1 cellular context compared by ENCODE assay signal in genomic region chr5:181223729-181224389, GRCh38.
TF ChIP-seq lines count a peak whose summit lies in the region.

No MANE protein-coding gene starts in this region.

TF ChIP-seq in HepG2, 621 proteins besides CTCF, POLR2A, EP300 and RAD21 (continued from another document and continues in another):
- TF ChIP-seq ZNF883 (CRISPR knock-in tag; IDR thresholded peaks at IDR 0.05; ENCODE audit: not compliant biosample characterization) (no peak), ZNF816 (CRISPR knock-in tag; IDR thresholded peaks at IDR 0.05; ENCODE audit: borderline replicate concordance) (peak; percentile 28; the same call in 1 of the 2 replicates), CERS6 (CRISPR knock-in tag; IDR thresholded peaks at IDR 0.05) (no peak), NRL (CRISPR knock-in tag; IDR thresholded peaks at IDR 0.05; ENCODE audit: borderline replicate concordance) (no peak), KDM1A (CRISPR knock-in tag; IDR thresholded peaks at IDR 0.05) (no peak), LRRFIP1 (CRISPR knock-in tag; conservative IDR thresholded peaks at IDR 0.05) (no peak), KAT2B (IDR thresholded peaks at IDR 0.05; ENCODE audit: borderline replicate concordance, low read depth, low read length) (no peak), U2AF2 (IDR thresholded peaks at IDR 0.05; ENCODE audit: low read depth, low read length) (no peak; the same call in 1 of the 2 replicates), SYNCRIP (IDR thresholded peaks at IDR 0.05; ENCODE audit: insufficient read depth, low read depth, low read length) (no peak), U2AF1 (optimal IDR thresholded peaks at IDR 0.05; ENCODE audit: low read depth, low read length) (no peak), ZHX1 (CRISPR knock-in tag; IDR thresholded peaks at IDR 0.05; ENCODE audit: low read depth) (no peak), ATM (IDR thresholded peaks at IDR 0.05; ENCODE audit: borderline replicate concordance) (no peak), ZNF552 (CRISPR knock-in tag; IDR thresholded peaks at IDR 0.05; ENCODE audit: borderline replicate concordance) (peak; percentile 35; the same call in 1 of the 2 replicates), PRDM10 (CRISPR knock-in tag; IDR thresholded peaks at IDR 0.05; ENCODE audit: low read depth) (no peak), ZNF678 (CRISPR knock-in tag; IDR thresholded peaks at IDR 0.05) (no peak), CREB3 (CRISPR knock-in tag; IDR thresholded peaks at IDR 0.05) (no peak), PHF21A (CRISPR knock-in tag; IDR thresholded peaks at IDR 0.05) (no peak), ZBTB25 (CRISPR knock-in tag; IDR thresholded peaks at IDR 0.05) (no peak), RARA (CRISPR knock-in tag; IDR thresholded peaks at IDR 0.05) (no peak), GZF1 (CRISPR knock-in tag; IDR thresholded peaks at IDR 0.05) (no peak), IKZF5 (CRISPR knock-in tag; IDR thresholded peaks at IDR 0.05) (no peak), JUN (CRISPR knock-in tag; IDR thresholded peaks at IDR 0.05) (no peak), ATRX (CRISPR knock-in tag; IDR thresholded peaks at IDR 0.05; ENCODE audit: borderline replicate concordance) (no peak), JUNB (CRISPR knock-in tag; IDR thresholded peaks at IDR 0.05; ENCODE audit: borderline replicate concordance) (no peak), SNRNP70 (IDR thresholded peaks at IDR 0.05; ENCODE audit: low read depth, low read length) (no peak), ZNF264 (CRISPR knock-in tag; IDR thresholded peaks at IDR 0.05) (no peak), CENPX (CRISPR knock-in tag; IDR thresholded peaks at IDR 0.05) (no peak), ZNF549 (CRISPR knock-in tag; IDR thresholded peaks at IDR 0.05) (no peak), BHLHE40 (IDR thresholded peaks at IDR 0.05; ENCODE audit: low read length) (no peak), PAXIP1 (CRISPR knock-in tag; conservative IDR thresholded peaks at IDR 0.05) (no peak), ETV6 (CRISPR knock-in tag; conservative IDR thresholded peaks at IDR 0.05) (no peak), ZFP90 (CRISPR knock-in tag; IDR thresholded peaks at IDR 0.05; ENCODE audit: borderline replicate concordance) (no peak), NFE2 (CRISPR knock-in tag; IDR thresholded peaks at IDR 0.05) (no peak), E2F2 (CRISPR knock-in tag; IDR thresholded peaks at IDR 0.05; ENCODE audit: borderline replicate concordance) (no peak), TOE1 (CRISPR knock-in tag; IDR thresholded peaks at IDR 0.05) (no peak), ZFY (CRISPR knock-in tag; IDR thresholded peaks at IDR 0.05) (no peak), MXD4 (CRISPR knock-in tag; IDR thresholded peaks at IDR 0.05) (no peak), ZNF597 (CRISPR knock-in tag; IDR thresholded peaks at IDR 0.05) (no peak), EZH2 (conservative IDR thresholded peaks at IDR 0.05; ENCODE audit: low read depth, low read length) (no peak), NKX3-1 (CRISPR knock-in tag; IDR thresholded peaks at IDR 0.05) (no peak), CSRNP1 (CRISPR knock-in tag; IDR thresholded peaks at IDR 0.05) (no peak), SP4 (CRISPR knock-in tag; IDR thresholded peaks at IDR 0.05) (no peak), ZMAT3 (CRISPR knock-in tag; conservative IDR thresholded peaks at IDR 0.05) (no peak)
